ENCODE assay signal across 34 cellular contexts in genomic region chr2:172090947-172091625, GRCh38. TPM values are rescaled to one million over a fixed set of nuclear protein-coding genes. Genes with fewer than 3 reads are reported as not detected.
DNase-seq lines count a peak whose midpoint lies in the region; ATAC-seq and TF ChIP-seq lines count a peak whose summit lies in the region.
"Had no signal": no experiment of that assay in that cellular context is flagged by ENCODE, and none has a peak within 500 bp of the region (broad histone marks: within the 10 kb centered on the region; RNA-seq: fewer than 3 reads in every experiment).

No MANE protein-coding gene starts in this region.

- H3K4me1 Mint-ChIP-seq in brain (peaks cover 44% of the 10 kb centered on the region), MCF 10A (ENCODE audit: insufficient read depth, unreplicated experiment) (peaks cover 11% of the 10 kb centered on the region)

- peak overlapping the region; percentile 85 for H3K4me3 ChIP-seq in neural cell (ENCODE audit: low read length)
- H3K4me3 ChIP-seq: coronary artery, heart left ventricle, lung, mucosa of descending colon, sigmoid colon had no signal

- POLR2A ChIA-PET in MCF 10A (lab: Yijun Ruan, JAX), result interaction anchor here (0.5 to 1.3 kb wide), 2 partner anchors 25 to 105 kb away, joined by 4 to 5 read pairs; no protein-coding TSS in a partner anchor

- no peak for TF ChIP-seq EP300 in neural cell (conservative IDR thresholded peaks at IDR 0.05; ENCODE audit: poor library complexity, severe bottlenecking)

- peak overlapping the region; percentile 92 for H3K9ac ChIP-seq in neural cell (ENCODE audit: low read length)

- intact Hi-C loops in MCF 10A (cut with micrococcal nuclease), result no loop called here

- H3F3A ChIP-seq in neural cell (ENCODE audit: insufficient read depth, low read length, poor library complexity, severe bottlenecking), result peaks cover 3% of the 10 kb centered on the region

- H3K9me3 Mint-ChIP-seq in brain (peaks cover 0 to 9% (median 4%) of the 10 kb centered on the region in 5 experiments), MCF 10A (ENCODE audit: unreplicated experiment) (no peaks in the 10 kb centered on the region)
- H3K9me3 Mint-ChIP-seq: activated naive CD4-positive, alpha-beta T cell treated with anti-CD3 and anti-CD28 coated beads, Interleukin-2, amount 50 U/mL, for 24 hours; activated T-helper 17 cell treated with anti-CD3 and anti-CD28 coated beads, Interleukin-2, amount 50 U/mL, for 72 hours; natural killer cell treated with Interleukin-12 subunit alpha and Interleukin-12 subunit beta and Interleukin-15 and Interleukin-18, amount 100 ng/mL, for 72 hours; WTC11 had no signal

- peaks cover 76% of the 10 kb centered on the region for H3K27me3 Mint-ChIP-seq in brain
- no peaks in the 10 kb centered on the region for H3K27me3 Mint-ChIP-seq in MCF 10A (ENCODE audit: insufficient read depth, unreplicated experiment)

- CTCF ChIA-PET in MCF 10A (lab: Yijun Ruan, JAX), result interaction anchor here (1.4 kb wide), 1 partner anchor 12 kb away, joined by 4 read pairs; the partner anchor contains the start of gene DLX2

- H3K9me3 ChIP-seq in neural cell (ENCODE audit: low read length), result no peaks in the 10 kb centered on the region
- H3K9me3 ChIP-seq: heart left ventricle, mucosa of descending colon, sigmoid colon had no signal

- no peak overlapping the region for H2AFZ ChIP-seq in neural cell (ENCODE audit: low read depth, low read length)

- peak overlapping the region in 3 of 5 experiments; percentile 72 to 96 (median 94) for H3K27ac Mint-ChIP-seq in brain
- no peak overlapping the region for H3K27ac Mint-ChIP-seq in MCF 10A (ENCODE audit: low read depth, unreplicated experiment)
- H3K27ac Mint-ChIP-seq: activated naive CD4-positive, alpha-beta T cell treated with anti-CD3 and anti-CD28 coated beads, Interleukin-2, amount 50 U/mL, for 24 hours; activated T-helper 17 cell treated with anti-CD3 and anti-CD28 coated beads, Interleukin-2, amount 50 U/mL, for 72 hours; natural killer cell treated with Interleukin-12 subunit alpha and Interleukin-12 subunit beta and Interleukin-15 and Interleukin-18, amount 100 ng/mL, for 72 hours; WTC11 had no signal

- ATAC-seq in GM18873 (IDR thresholded peaks at IDR 0.05; ENCODE audit: low FRiP score, unreplicated experiment), result no peak
- ATAC-seq in HG03045 (IDR thresholded peaks at IDR 0.05; ENCODE audit: unreplicated experiment), result no peak
- no peak for ATAC-seq in HG02798 (IDR thresholded peaks at IDR 0.05; ENCODE audit: poor library complexity, unreplicated experiment)
- ATAC-seq: activated T-helper 17 cell treated with anti-CD3 and anti-CD28 coated beads, Interleukin-2, amount 50 U/mL, for 72 hours; heart left ventricle; mucosa of descending colon; natural killer cell treated with Interleukin-12 subunit alpha and Interleukin-12 subunit beta and Interleukin-15 and Interleukin-18, amount 100 ng/mL, for 72 hours; stimulated activated naive B cell treated with anti-CD40 and anti-IgM and Interleukin-4, amounts not matched to agents 10 μg/mL and 1 μg/mL and 100 μg/mL, for 72 hours had no signal

- DNase-seq in AG08396 (ENCODE audit: low spot score), result peak; percentile 4
- peak; percentile 23 for DNase-seq in GM13976 (ENCODE audit: low spot score)
- no peak for DNase-seq in MCF 10A (ENCODE audit: unreplicated experiment)
- DNase-seq: Calu3; DND-41; effector memory CD4-positive, alpha-beta T cell; heart left ventricle; kidney glomerular epithelial cell; NCI-H1092; NCI-H187 treated with DMSO at 0.1 percent for 48 hours; NCI-H2171 treated with DMSO at 0.1 percent for 48 hours; NCI-H524; SHP77 treated with DMSO at 0.1 percent for 48 hours; sigmoid colon; stimulated activated naive B cell treated with anti-CD40 and anti-IgM and Interleukin-4, amounts not matched to agents 10 μg/mL and 1 μg/mL and 100 μg/mL, for 72 hours; SW 1271; T1000 had no signal

- no peaks in the 10 kb centered on the region for H3K36me3 ChIP-seq in neural cell (ENCODE audit: insufficient read depth, low read length)
- H3K36me3 ChIP-seq: heart left ventricle, sigmoid colon had no signal

- no peaks in the 10 kb centered on the region for H4K20me1 ChIP-seq in neural cell (ENCODE audit: insufficient read depth)

- TF ChIP-seq RAD21 in neural cell (conservative IDR thresholded peaks at IDR 0.05), result no peak

- BruUV-seq in MCF 10A (replicated peaks; lab: Mats Ljungman, UMichigan), result no TSS peak

- H3K36me3 Mint-ChIP-seq in brain, result peaks cover 25% of the 10 kb centered on the region
- H3K36me3 Mint-ChIP-seq in MCF 10A (ENCODE audit: insufficient read depth, unreplicated experiment), result no peaks in the 10 kb centered on the region
- H3K36me3 Mint-ChIP-seq: activated naive CD4-positive, alpha-beta T cell treated with anti-CD3 and anti-CD28 coated beads, Interleukin-2, amount 50 U/mL, for 24 hours; WTC11 had no signal

- in situ Hi-C loops in GM13976 (cut with MboI; ENCODE audit: low sequenced_read_pairs, unreplicated experiment), result loop anchor here (25.0 kb wide), 2 partner anchors 1279 to 1379 kb away; partner anchors contain the start of genes GAD1 and SP5

- peak overlapping the region in 4 of 5 experiments; percentile 33 to 91 (median 82) for H3K4me3 Mint-ChIP-seq in brain
- H3K4me3 Mint-ChIP-seq in MCF 10A (ENCODE audit: unreplicated experiment), result no peak overlapping the region
- H3K4me3 Mint-ChIP-seq: activated naive CD4-positive, alpha-beta T cell treated with anti-CD3 and anti-CD28 coated beads, Interleukin-2, amount 50 U/mL, for 24 hours; activated T-helper 17 cell treated with anti-CD3 and anti-CD28 coated beads, Interleukin-2, amount 50 U/mL, for 72 hours; natural killer cell treated with Interleukin-12 subunit alpha and Interleukin-12 subunit beta and Interleukin-15 and Interleukin-18, amount 100 ng/mL, for 72 hours had no signal

- peak overlapping the region; percentile 18 for H3K4me2 ChIP-seq in neural cell (ENCODE audit: low read length)

- peaks cover 11% of the 10 kb centered on the region for H3K27me3 ChIP-seq in neural cell (ENCODE audit: insufficient read depth, low read depth, low read length)

- peak overlapping the region; percentile 93 for H3K27ac ChIP-seq in neural cell (ENCODE audit: low read length)
- H3K27ac ChIP-seq: heart left ventricle had no signal

- no peaks in the 10 kb centered on the region for H3K9me2 ChIP-seq in neural cell (ENCODE audit: insufficient read depth, low read length)

- no peak for TF ChIP-seq CTCF in GM13976 (IDR thresholded peaks at IDR 0.05; ENCODE audit: borderline replicate concordance, control extremely low read depth, extremely low read depth, insufficient read depth, missing control alignments)
- TF ChIP-seq CTCF in brain (conservative IDR thresholded peaks at IDR 0.05), result no peak
- TF ChIP-seq CTCF in neural cell (IDR thresholded peaks at IDR 0.05; ENCODE audit: poor library complexity, severe bottlenecking), result no peak
- TF ChIP-seq CTCF in MCF 10A (IDR thresholded peaks at IDR 0.05; ENCODE audit: unreplicated experiment), result no peak

- peaks cover 80% of the 10 kb centered on the region for H3K79me2 ChIP-seq in neural cell (replicated peaks; ENCODE audit: insufficient read depth, low read length)

TF ChIP-seq in neural cell, 6 proteins besides CTCF, POLR2A, EP300 and RAD21:
- TF ChIP-seq POLR2AphosphoS5 (IDR thresholded peaks at IDR 0.05) (peak; percentile 42), SMC3 (conservative IDR thresholded peaks at IDR 0.05; ENCODE audit: poor library complexity) (no peak), TAF1 (IDR thresholded peaks at IDR 0.05; ENCODE audit: low read depth) (no peak), REST (IDR thresholded peaks at IDR 0.05; ENCODE audit: borderline replicate concordance) (no peak), MXI1 (conservative IDR thresholded peaks at IDR 0.05; ENCODE audit: poor library complexity, severe bottlenecking) (no peak), EZH2 (IDR thresholded peaks at IDR 0.05; ENCODE audit: borderline replicate concordance, insufficient read depth, low read length, poor library complexity, severe bottlenecking) (no peak)

RNA-seq across cellular contexts. Expression of gene DLX1, which starts 5.8 kb away (rescaled TPM):
- polyA plus RNA-seq in brain (ENCODE audit: insufficient read depth, low read depth, low replicate concordance) (0.63 TPM), neural cell (67.3 and 83.1 TPM in 2 replicates)
- polyA minus RNA-seq in neural cell, result 53.3 and 55.8 TPM in 2 replicates
- total RNA-seq in MCF 10A (2022), result 0.77 and 0.81 TPM in 2 replicates
- total RNA-seq: activated T-helper 17 cell treated with anti-CD3 and anti-CD28 coated beads, Interleukin-2, amount 50 U/mL, for 72 hours; Calu3; fibroblast of villous mesenchyme; lung; natural killer cell treated with Interleukin-12 subunit alpha and Interleukin-12 subunit beta and Interleukin-15 and Interleukin-18, amount 100 ng/mL, for 72 hours; posterior vena cava; ureter; WTC11 had no signal
- polyA plus RNA-seq: CD14-positive monocyte had no signal

RNA-seq across cellular contexts. Expression of gene DLX2, which starts 11.6 kb away (rescaled TPM):
- polyA plus RNA-seq in brain (ENCODE audit: insufficient read depth, low read depth, low replicate concordance) (0.17 TPM), neural cell (7.7 and 9.3 TPM in 2 replicates)
- 18.7 and 19.3 TPM in 2 replicates for polyA minus RNA-seq in neural cell
- total RNA-seq in MCF 10A (2022), result 1.1 and 1.9 TPM in 2 replicates
- total RNA-seq: activated T-helper 17 cell treated with anti-CD3 and anti-CD28 coated beads, Interleukin-2, amount 50 U/mL, for 72 hours; Calu3; heart left ventricle; posterior vena cava; ureter had no signal
- polyA plus RNA-seq: CD14-positive monocyte, esophagus, heart left ventricle had no signal

Comparison
In these comparisons a context has a peak if more than half of its experiments do, and no peak if none do; other contexts are left out.
1. RNA of gene DLX1, which starts 5.8 kb away (polyA plus RNA-seq): 67.3 to 83.1 TPM in neural cell; 0.63 TPM in brain (single experiment); every median in the first group is over 10 times any median in the second.